ENCODE assay signal across 2 cellular contexts in the genomic region with DNA sequence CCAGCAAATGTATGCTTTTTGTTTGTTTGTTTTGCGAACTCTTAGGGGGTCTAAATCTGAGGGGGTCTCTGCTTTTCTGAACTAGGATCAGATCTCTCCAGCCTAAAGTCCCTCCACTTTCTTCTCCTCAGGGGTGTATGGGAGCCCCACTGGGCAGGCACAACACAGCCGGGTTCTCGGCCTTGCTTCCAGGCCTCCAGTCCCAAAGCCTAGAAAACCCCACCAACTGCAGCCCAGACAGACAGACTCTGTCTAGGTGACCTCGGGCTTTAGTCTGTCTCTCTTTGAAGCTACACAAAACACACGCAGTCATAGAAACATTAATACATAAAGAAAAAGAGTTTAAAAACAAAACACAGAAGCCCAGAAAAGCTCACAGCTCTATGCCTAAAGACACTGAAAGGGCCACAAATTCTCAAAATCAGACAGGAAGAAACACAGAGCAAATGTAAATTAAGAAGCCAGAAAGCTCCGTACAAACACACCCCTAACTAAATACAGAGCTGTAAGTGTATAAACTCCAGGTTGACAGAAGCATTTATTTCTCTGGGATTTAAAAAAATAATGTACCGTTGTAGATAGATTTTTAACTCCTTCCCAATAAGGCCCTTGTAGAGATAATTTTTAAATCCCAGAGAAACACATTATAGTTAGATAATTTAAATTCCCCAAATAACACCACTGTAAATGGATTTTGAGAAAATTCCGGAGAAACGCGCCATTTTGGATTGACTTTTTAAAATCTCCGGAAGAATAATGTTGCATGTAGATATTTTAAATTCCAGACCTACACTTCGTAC.
TF ChIP-seq lines count a peak whose summit lies in the region.

No MANE protein-coding gene starts in this region.

TF ChIP-seq in HCT116, 20 proteins besides CTCF, POLR2A, EP300 and RAD21:
- TF ChIP-seq YY1 (IDR thresholded peaks at IDR 0.05; ENCODE audit: extremely low read depth, insufficient replicate concordance, low read depth, low read length): no peak
- TF ChIP-seq MAX (IDR thresholded peaks at IDR 0.05): no peak
- no peak for TF ChIP-seq FOSL1 (IDR thresholded peaks at IDR 0.05; ENCODE audit: low read depth)
- no peak for TF ChIP-seq EGR1 (IDR thresholded peaks at IDR 0.05; ENCODE audit: low read depth)
- no peak for TF ChIP-seq CEBPB (IDR thresholded peaks at IDR 0.05; ENCODE audit: low read depth)
- TF ChIP-seq JUND (IDR thresholded peaks at IDR 0.05): no peak
- TF ChIP-seq EZH2 (IDR thresholded peaks at IDR 0.05): no peak
- no peak for TF ChIP-seq SP1 (IDR thresholded peaks at IDR 0.05; ENCODE audit: low read depth)
- no peak for TF ChIP-seq ELF1 (IDR thresholded peaks at IDR 0.05; ENCODE audit: borderline replicate concordance, low read depth)

TF ChIP-seq in HepG2, 621 proteins besides CTCF, POLR2A, EP300 and RAD21:
- peak; percentile 64 for TF ChIP-seq YY1 (IDR thresholded peaks at IDR 0.05; ENCODE audit: insufficient read depth, insufficient replicate concordance, low read depth, low read length)
- TF ChIP-seq, protein P1, sequence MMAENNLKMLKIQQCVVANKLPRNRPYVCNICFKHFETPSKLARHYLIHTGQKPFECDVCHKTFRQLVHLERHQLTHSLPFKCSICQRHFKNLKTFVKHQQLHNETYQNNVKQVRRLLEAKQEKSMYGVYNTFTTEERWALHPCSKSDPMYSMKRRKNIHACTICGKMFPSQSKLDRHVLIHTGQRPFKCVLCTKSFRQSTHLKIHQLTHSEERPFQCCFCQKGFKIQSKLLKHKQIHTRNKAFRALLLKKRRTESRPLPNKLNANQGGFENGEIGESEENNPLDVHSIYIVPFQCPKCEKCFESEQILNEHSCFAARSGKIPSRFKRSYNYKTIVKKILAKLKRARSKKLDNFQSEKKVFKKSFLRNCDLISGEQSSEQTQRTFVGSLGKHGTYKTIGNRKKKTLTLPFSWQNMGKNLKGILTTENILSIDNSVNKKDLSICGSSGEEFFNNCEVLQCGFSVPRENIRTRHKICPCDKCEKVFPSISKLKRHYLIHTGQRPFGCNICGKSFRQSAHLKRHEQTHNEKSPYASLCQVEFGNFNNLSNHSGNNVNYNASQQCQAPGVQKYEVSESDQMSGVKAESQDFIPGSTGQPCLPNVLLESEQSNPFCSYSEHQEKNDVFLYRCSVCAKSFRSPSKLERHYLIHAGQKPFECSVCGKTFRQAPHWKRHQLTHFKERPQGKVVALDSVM (CRISPR knock-in tag; IDR thresholded peaks at IDR 0.05): 0 out of 2 replicates have a peak, but pooled peaks have one; percentile 27
- TF ChIP-seq ZFY (CRISPR knock-in tag; IDR thresholded peaks at IDR 0.05): peak; percentile 38; the same call in 1 of the 2 replicates
- TF ChIP-seq ZBTB7B (CRISPR knock-in tag; IDR thresholded peaks at IDR 0.05): 0 out of 2 replicates have a peak, but pooled peaks have one; percentile 17
- no peak for TF ChIP-seq CC2D1A (CRISPR knock-in tag; IDR thresholded peaks at IDR 0.05)
- 0 out of 2 replicates have a peak, but pooled peaks have one; percentile 23 for TF ChIP-seq BCL6 (CRISPR knock-in tag; IDR thresholded peaks at IDR 0.05)
- TF ChIP-seq NR2C2 (CRISPR knock-in tag; IDR thresholded peaks at IDR 0.05; ENCODE audit: borderline replicate concordance): 0 out of 2 replicates have a peak, but pooled peaks have one; percentile 5
- TF ChIP-seq, protein P2, sequence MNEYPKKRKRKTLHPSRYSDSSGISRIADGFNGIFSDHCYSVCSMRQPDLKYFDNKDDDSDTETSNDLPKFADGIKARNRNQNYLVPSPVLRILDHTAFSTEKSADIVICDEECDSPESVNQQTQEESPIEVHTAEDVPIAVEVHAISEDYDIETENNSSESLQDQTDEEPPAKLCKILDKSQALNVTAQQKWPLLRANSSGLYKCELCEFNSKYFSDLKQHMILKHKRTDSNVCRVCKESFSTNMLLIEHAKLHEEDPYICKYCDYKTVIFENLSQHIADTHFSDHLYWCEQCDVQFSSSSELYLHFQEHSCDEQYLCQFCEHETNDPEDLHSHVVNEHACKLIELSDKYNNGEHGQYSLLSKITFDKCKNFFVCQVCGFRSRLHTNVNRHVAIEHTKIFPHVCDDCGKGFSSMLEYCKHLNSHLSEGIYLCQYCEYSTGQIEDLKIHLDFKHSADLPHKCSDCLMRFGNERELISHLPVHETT (CRISPR knock-in tag; conservative IDR thresholded peaks at IDR 0.05): no peak
- TF ChIP-seq ZBTB14 (CRISPR knock-in tag; IDR thresholded peaks at IDR 0.05): no peak
- TF ChIP-seq ZFX (CRISPR knock-in tag; IDR thresholded peaks at IDR 0.05; ENCODE audit: low read depth): peak; percentile 68; the same call in 1 of the 2 replicates
